In the genomic region with DNA sequence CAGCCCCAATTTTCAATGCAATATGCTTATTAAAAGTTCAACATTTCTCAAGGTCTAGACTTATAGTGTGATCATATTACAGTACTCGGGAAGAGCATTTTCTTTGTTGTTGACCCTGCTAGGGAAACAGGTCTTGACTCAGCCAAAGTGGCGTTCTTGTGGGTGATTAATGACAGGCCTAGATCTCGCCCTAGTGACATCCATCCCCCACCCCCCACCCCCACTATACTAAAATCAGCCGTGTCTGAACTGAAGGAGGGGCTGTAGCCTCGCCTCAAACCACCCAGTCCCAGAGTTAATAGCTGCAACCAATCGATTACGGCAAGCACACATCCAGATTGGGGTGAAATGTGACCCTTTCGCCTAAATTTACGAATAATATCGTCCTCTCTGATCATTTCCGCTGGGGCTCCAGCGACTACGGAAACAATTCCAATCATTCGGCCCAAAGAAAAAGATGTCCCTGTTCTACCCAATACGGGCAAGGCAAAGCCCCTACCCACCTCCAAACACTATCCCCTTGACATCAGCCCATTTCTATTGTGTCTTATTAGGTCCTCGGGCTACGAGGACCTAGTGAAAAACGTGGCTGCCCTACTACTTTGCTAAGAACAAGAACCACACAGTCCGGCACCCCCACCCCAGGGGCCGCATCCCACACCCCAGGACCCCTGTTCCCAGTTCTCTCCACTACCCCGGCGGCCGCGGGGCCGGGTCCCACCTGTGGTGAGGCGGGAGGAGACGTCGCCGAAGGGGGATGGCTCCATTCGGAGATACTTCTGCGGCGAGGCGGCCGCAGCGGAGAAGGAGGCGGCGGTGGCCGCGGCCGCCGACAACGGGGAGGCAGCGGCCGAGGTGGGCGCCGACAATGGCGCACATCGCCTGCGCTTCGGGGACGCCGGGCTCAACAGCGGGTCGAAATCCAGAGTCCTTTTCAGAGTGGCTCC, we compare ENCODE assay signal across 8 cellular contexts. TPM values are rescaled to one million over a fixed set of nuclear protein-coding genes. Genes with fewer than 3 reads are reported as not detected.
DNase-seq lines count a peak whose midpoint lies in the region; ATAC-seq, FAIRE-seq and TF ChIP-seq lines count a peak whose summit lies in the region.

No MANE protein-coding gene starts in this region.

- H3K36me3 ChIP-seq in neural progenitor cell = no peaks in the 10 kb centered on the region

- H3K4me2 ChIP-seq in neural progenitor cell = peak overlapping the region; percentile 86

- H3K27ac ChIP-seq in neural progenitor cell = peak overlapping the region; percentile 93

- no peak for TF ChIP-seq CTCF in fibroblast of the aortic adventitia (IDR thresholded peaks at IDR 0.05; ENCODE audit: insufficient read depth, low read length)
- TF ChIP-seq CTCF in neural progenitor cell (IDR thresholded peaks at IDR 0.05) = no peak

- peaks cover 14% of the 10 kb centered on the region for H3K36me3 Mint-ChIP-seq in activated T-cell treated with anti-CD3 and anti-CD28 coated beads, Interleukin-2, amount 50 U/mL, for 4 hours (ENCODE audit: insufficient read depth)
- H3K36me3 Mint-ChIP-seq in neural progenitor cell = peaks cover 8% of the 10 kb centered on the region

- peak overlapping the region; percentile 92 for H3K27ac Mint-ChIP-seq in neural progenitor cell

- no peak overlapping the region for H2AFZ ChIP-seq in neural progenitor cell (replicated peaks)

- ATAC-seq in HG03135 (IDR thresholded peaks at IDR 0.05; ENCODE audit: unreplicated experiment) = peak; percentile 1
- ATAC-seq in activated T-cell treated with anti-CD3 and anti-CD28 coated beads, Interleukin-2, amount 50 U/mL, for 4 hours = peak; percentile 7 to 19

- peak overlapping the region; percentile 97 for H3K4me3 Mint-ChIP-seq in activated T-cell treated with anti-CD3 and anti-CD28 coated beads, Interleukin-2, amount 50 U/mL, for 4 hours
- peak overlapping the region; percentile 99 for H3K4me3 Mint-ChIP-seq in neural progenitor cell

- H3K4me1 Mint-ChIP-seq in activated T-cell treated with anti-CD3 and anti-CD28 coated beads, Interleukin-2, amount 50 U/mL, for 4 hours (ENCODE audit: low read depth) = peaks cover 49% of the 10 kb centered on the region
- peaks cover 30% of the 10 kb centered on the region for H3K4me1 Mint-ChIP-seq in neural progenitor cell

- DNase-seq in NCI-H1417 (lab: John Stamatoyannopoulos, UW) (peak; percentile 65 to 86 (median 77)), NCI-H1417 treated with DMSO at 0.1 percent for 48 hours (lab: John Stamatoyannopoulos, UW) (no peak), NCI-H82 treated with DMSO at 0.1 percent for 48 hours (lab: John Stamatoyannopoulos, UW; ENCODE audit: unreplicated experiment) (peak; percentile 53), fibroblast of the aortic adventitia (ENCODE audit: low read depth) (peak; percentile 58), neural progenitor cell (ENCODE audit: low spot score) (peak; percentile 55), urothelium cell line (ENCODE audit: low spot score) (peak; percentile 20)
- peak; percentile 19 for DNase-seq in activated T-cell treated with anti-CD3 and anti-CD28 coated beads, Interleukin-2, amount 50 U/mL, for 4 hours

- peak overlapping the region; percentile 93 for H3K9ac ChIP-seq in neural progenitor cell

- H4K20me1 ChIP-seq in neural progenitor cell (ENCODE audit: low read depth) = peaks cover 57% of the 10 kb centered on the region

- H3K27me3 Mint-ChIP-seq in activated T-cell treated with anti-CD3 and anti-CD28 coated beads, Interleukin-2, amount 50 U/mL, for 4 hours (ENCODE audit: low read depth) = no peaks in the 10 kb centered on the region
- H3K27me3 Mint-ChIP-seq in neural progenitor cell (ENCODE audit: insufficient read depth, low read depth) = no peaks in the 10 kb centered on the region

- H3K4me3 ChIP-seq in fibroblast of the aortic adventitia (ENCODE audit: low read depth, low read length) = peak overlapping the region; percentile 95
- H3K4me3 ChIP-seq in neural progenitor cell = peak overlapping the region; percentile 93

- peaks cover 22% of the 10 kb centered on the region for H3K4me1 ChIP-seq in neural progenitor cell

- H3K27me3 ChIP-seq in neural progenitor cell = no peaks in the 10 kb centered on the region

- no peaks in the 10 kb centered on the region for H3K9me3 ChIP-seq in neural progenitor cell (ENCODE audit: low read depth)

- H3K9me3 Mint-ChIP-seq in activated T-cell treated with anti-CD3 and anti-CD28 coated beads, Interleukin-2, amount 50 U/mL, for 4 hours = no peaks in the 10 kb centered on the region
- no peaks in the 10 kb centered on the region for H3K9me3 Mint-ChIP-seq in neural progenitor cell

- peaks cover 61% of the 10 kb centered on the region for H3K79me2 ChIP-seq in neural progenitor cell (ENCODE audit: low read depth)

- peaks cover 26% of the 10 kb centered on the region for H3F3A ChIP-seq in neural progenitor cell (ENCODE audit: low read depth)

- no peak for FAIRE-seq in urothelium cell line (lab: Jason Lieb, UNC)

RNA-seq across cellular contexts. Expression of a gene that starts 1.0 kb away (rescaled TPM):
- total RNA-seq in activated T-cell treated with anti-CD3 and anti-CD28 coated beads, Interleukin-2, amount 50 U/mL, for 4 hours = 10 to 100 TPM; 43.8 to 61.4 (median 54.2) TPM
- total RNA-seq in fibroblast of the aortic adventitia (ENCODE audit: low replicate concordance) (14.9 and 17.3 TPM in 2 replicates), neural progenitor cell (ENCODE audit: low replicate concordance) (46.2 and 76.7 TPM in 2 replicates)
